23 cellular contexts compared by ENCODE assay signal in the genomic region with DNA sequence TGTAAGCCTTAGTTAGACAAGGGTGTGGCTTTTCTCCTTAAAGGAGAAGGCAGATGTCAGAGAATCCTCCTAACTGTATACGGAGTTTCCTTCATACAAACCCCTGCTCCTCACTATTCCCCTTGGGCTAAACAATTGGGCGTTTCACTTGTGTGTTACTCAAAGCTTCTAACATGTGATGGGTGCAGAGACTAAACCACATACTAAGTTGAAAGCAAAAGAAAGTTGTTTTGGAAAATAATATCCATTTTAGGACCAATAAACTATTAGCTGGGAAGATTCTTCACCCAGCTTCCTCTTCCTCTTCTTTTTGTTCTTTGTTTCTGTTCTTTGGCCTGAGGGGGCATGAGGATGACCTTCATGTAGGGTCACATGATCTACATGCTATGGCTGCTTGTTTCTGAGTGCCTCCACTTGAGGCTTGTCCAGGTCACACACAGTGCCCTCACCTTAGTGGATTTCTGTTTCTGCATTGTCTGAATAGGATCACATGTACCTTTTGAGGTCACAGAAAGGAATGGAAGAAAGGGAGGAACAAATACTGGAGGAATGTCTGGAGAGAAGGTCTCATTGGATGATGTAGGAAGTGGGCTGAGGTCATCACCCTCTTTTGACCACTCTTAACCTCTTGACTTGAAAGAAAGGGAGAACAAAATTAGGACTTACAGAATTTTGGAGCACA. TPM values are rescaled to one million over a fixed set of nuclear protein-coding genes. Genes with fewer than 3 reads are reported as not detected.
"Had no signal": no experiment of that assay in that cellular context is flagged by ENCODE, and none has a peak within 500 bp of the region (broad histone marks: within the 10 kb centered on the region; RNA-seq: fewer than 3 reads in every experiment).

No MANE protein-coding gene starts in this region.

- H3K4me1 Mint-ChIP-seq: activated T-helper 17 cell treated with anti-CD3 and anti-CD28 coated beads, Interleukin-2, amount 50 U/mL, for 72 hours; stimulated activated memory B cell treated with anti-CD40 and anti-IgM and Interleukin-4, amounts not matched to agents 10 μg/mL and 1 μg/mL and 100 μg/mL, for 72 hours had no signal

- H3K36me3 Mint-ChIP-seq: T-cell had no signal

- H3K4me1 ChIP-seq: gastrocnemius medialis, pancreas, spleen, upper lobe of left lung had no signal

- ATAC-seq: activated CD8-positive, alpha-beta T cell treated with anti-CD3 and anti-CD28 coated beads for 36 hours; activated T-helper 17 cell treated with anti-CD3 and anti-CD28 coated beads, Interleukin-2, amount 50 U/mL, for 72 hours; gastrocnemius medialis; naive thymus-derived CD8-positive, alpha-beta T cell; pancreas; stimulated activated memory B cell treated with anti-CD40 and anti-IgM and Interleukin-4, amounts not matched to agents 10 μg/mL and 1 μg/mL and 100 μg/mL, for 72 hours; T-cell had no signal

- FAIRE-seq: colon, pancreas had no signal

- H3K27me3 Mint-ChIP-seq: activated CD8-positive, alpha-beta T cell treated with anti-CD3 and anti-CD28 coated beads for 36 hours; activated naive CD8-positive, alpha-beta T cell treated with anti-CD3 and anti-CD28 coated beads for 36 hours had no signal

- H3K27ac ChIP-seq: gastrocnemius medialis, neutrophil, pancreas, spleen, thoracic aorta, upper lobe of left lung had no signal

- H3K4me3 Mint-ChIP-seq: activated CD4-positive, alpha-beta T cell treated with anti-CD3 and anti-CD28 coated beads, Interleukin-2, amount 10 ng/mL, durations not matched to agents 24 days and 14 days; activated CD8-positive, alpha-beta T cell treated with anti-CD3 and anti-CD28 coated beads for 36 hours; activated naive CD8-positive, alpha-beta T cell treated with anti-CD3 and anti-CD28 coated beads for 36 hours; activated T-helper 17 cell treated with anti-CD3 and anti-CD28 coated beads, Interleukin-2, amount 50 U/mL, for 72 hours; naive thymus-derived CD8-positive, alpha-beta T cell; stimulated activated memory B cell treated with anti-CD40 and anti-IgM and Interleukin-4, amounts not matched to agents 10 μg/mL and 1 μg/mL and 100 μg/mL, for 72 hours; T-cell had no signal

- H3K36me3 ChIP-seq: gastrocnemius medialis, neutrophil, pancreas, spleen, thoracic aorta, upper lobe of left lung had no signal

- H3K4me3 ChIP-seq: gastrocnemius medialis, pancreas, spleen, thoracic aorta, upper lobe of left lung had no signal

- H3K27me3 ChIP-seq: gastrocnemius medialis, neutrophil, pancreas, spleen, upper lobe of left lung had no signal

- DNase-seq: activated CD4-positive, alpha-beta T cell treated with anti-CD3 and anti-CD28 coated beads, Interleukin-2, amount 10 ng/mL, durations not matched to agents 24 days and 14 days; activated CD8-positive, alpha-beta T cell treated with anti-CD3 and anti-CD28 coated beads for 36 hours; activated naive CD4-positive, alpha-beta T cell; activated naive CD8-positive, alpha-beta T cell treated with anti-CD3 and anti-CD28 coated beads for 36 hours; activated T-cell treated with anti-CD3 and anti-CD28 coated beads, Interleukin-2, amount 50 U/mL, for 1 hour; amygdala; caudate nucleus; gastrocnemius medialis; mesendoderm; naive thymus-derived CD8-positive, alpha-beta T cell; pancreas; spleen; stimulated activated CD4-positive, alpha-beta T cell treated with anti-CD3 and anti-CD28 coated beads, Interleukin-4, amount 100 ng/mL, for 4 hours; T-cell had no signal

- H3K9me3 ChIP-seq: neutrophil, pancreas had no signal

- H3K27ac Mint-ChIP-seq: activated CD4-positive, alpha-beta T cell treated with anti-CD3 and anti-CD28 coated beads, Interleukin-2, amount 10 ng/mL, durations not matched to agents 24 days and 14 days; activated CD8-positive, alpha-beta T cell treated with anti-CD3 and anti-CD28 coated beads for 36 hours; activated naive CD8-positive, alpha-beta T cell treated with anti-CD3 and anti-CD28 coated beads for 36 hours; activated T-helper 17 cell treated with anti-CD3 and anti-CD28 coated beads, Interleukin-2, amount 50 U/mL, for 72 hours; stimulated activated memory B cell treated with anti-CD40 and anti-IgM and Interleukin-4, amounts not matched to agents 10 μg/mL and 1 μg/mL and 100 μg/mL, for 72 hours; T-cell had no signal

RNA-seq across cellular contexts. Expression of a gene that starts 14.5 kb away (rescaled TPM):
- total RNA-seq: activated CD4-positive, alpha-beta T cell treated with anti-CD3 and anti-CD28 coated beads, Interleukin-2, amount 10 ng/mL, durations not matched to agents 24 days and 14 days; activated CD8-positive, alpha-beta T cell treated with anti-CD3 and anti-CD28 coated beads for 36 hours; activated naive CD8-positive, alpha-beta T cell treated with anti-CD3 and anti-CD28 coated beads for 36 hours; activated T-helper 17 cell treated with anti-CD3 and anti-CD28 coated beads, Interleukin-2, amount 50 U/mL, for 72 hours; epithelial cell of proximal tubule; fibroblast of lung; gastrocnemius medialis; liver; naive thymus-derived CD8-positive, alpha-beta T cell; pancreas; T-cell; thoracic aorta; upper lobe of left lung had no signal
- polyA plus RNA-seq: fibroblast of lung; liver; naive thymus-derived CD8-positive, alpha-beta T cell; pancreas had no signal

RNA-seq across cellular contexts. Expression of a gene that starts 53.0 kb away (rescaled TPM):
- total RNA-seq: activated CD8-positive, alpha-beta T cell treated with anti-CD3 and anti-CD28 coated beads for 36 hours; activated naive CD8-positive, alpha-beta T cell treated with anti-CD3 and anti-CD28 coated beads for 36 hours; activated T-helper 17 cell treated with anti-CD3 and anti-CD28 coated beads, Interleukin-2, amount 50 U/mL, for 72 hours; fibroblast of lung; gastrocnemius medialis; liver; naive thymus-derived CD8-positive, alpha-beta T cell; T-cell; thoracic aorta; upper lobe of left lung had no signal
- polyA plus RNA-seq: liver; naive thymus-derived CD8-positive, alpha-beta T cell; spleen had no signal
